Comparison of ENCODE assay signal across 1 cellular context in the genomic region with DNA sequence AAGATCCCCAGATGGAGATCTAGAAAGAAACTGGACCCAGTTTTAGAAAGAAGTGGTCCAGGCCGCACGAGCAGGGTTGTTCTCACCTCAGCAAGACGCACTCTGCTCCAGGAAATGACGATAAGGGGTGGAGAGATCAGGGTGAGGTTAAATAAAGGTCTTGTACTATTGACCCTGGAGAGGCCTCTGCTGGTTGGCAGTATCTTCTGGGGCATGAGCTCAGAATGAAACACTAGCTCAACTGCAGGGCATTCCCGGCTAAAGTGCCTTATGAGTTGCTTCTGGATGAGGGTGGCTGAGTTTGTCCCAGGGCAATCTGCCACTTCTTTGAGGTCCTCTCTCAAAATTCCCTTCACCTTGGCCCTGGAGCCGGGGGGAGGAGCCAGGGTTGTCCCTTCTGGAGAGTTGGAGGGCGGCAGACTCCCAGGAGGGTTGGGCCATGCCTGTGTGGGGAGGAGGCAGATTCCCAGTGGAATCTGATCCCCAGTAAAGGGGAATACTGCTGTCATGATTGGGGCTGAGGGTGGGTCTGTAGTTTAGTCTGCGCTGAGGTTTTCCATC.
TF ChIP-seq lines count a peak whose summit lies in the region.

No MANE protein-coding gene starts in this region.

TF ChIP-seq in HEK293, 187 proteins besides CTCF, POLR2A, EP300 and RAD21 (continued from another document):
- TF ChIP-seq, protein P1, sequence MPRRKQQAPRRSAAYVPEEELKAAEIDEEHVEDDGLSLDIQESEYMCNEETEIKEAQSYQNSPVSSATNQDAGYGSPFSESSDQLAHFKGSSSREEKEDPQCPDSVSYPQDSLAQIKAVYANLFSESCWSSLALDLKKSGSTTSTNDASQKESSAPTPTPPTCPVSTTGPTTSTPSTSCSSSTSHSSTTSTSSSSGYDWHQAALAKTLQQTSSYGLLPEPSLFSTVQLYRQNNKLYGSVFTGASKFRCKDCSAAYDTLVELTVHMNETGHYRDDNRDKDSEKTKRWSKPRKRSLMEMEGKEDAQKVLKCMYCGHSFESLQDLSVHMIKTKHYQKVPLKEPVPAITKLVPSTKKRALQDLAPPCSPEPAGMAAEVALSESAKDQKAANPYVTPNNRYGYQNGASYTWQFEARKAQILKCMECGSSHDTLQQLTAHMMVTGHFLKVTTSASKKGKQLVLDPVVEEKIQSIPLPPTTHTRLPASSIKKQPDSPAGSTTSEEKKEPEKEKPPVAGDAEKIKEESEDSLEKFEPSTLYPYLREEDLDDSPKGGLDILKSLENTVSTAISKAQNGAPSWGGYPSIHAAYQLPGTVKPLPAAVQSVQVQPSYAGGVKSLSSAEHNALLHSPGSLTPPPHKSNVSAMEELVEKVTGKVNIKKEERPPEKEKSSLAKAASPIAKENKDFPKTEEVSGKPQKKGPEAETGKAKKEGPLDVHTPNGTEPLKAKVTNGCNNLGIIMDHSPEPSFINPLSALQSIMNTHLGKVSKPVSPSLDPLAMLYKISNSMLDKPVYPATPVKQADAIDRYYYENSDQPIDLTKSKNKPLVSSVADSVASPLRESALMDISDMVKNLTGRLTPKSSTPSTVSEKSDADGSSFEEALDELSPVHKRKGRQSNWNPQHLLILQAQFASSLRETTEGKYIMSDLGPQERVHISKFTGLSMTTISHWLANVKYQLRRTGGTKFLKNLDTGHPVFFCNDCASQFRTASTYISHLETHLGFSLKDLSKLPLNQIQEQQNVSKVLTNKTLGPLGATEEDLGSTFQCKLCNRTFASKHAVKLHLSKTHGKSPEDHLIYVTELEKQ (tag by site-specific recombination; IDR thresholded peaks at IDR 0.05; ENCODE audit: borderline replicate concordance) = no peak
- no peak for TF ChIP-seq KLF10 (tag by site-specific recombination; IDR thresholded peaks at IDR 0.05)
- TF ChIP-seq ZNF391 (tag by site-specific recombination; IDR thresholded peaks at IDR 0.05; ENCODE audit: borderline replicate concordance, low read depth) = no peak
- no peak for TF ChIP-seq ZNF600 (tag by site-specific recombination; IDR thresholded peaks at IDR 0.05)
- no peak for TF ChIP-seq ZFP3 (tag by site-specific recombination; IDR thresholded peaks at IDR 0.05; ENCODE audit: low read depth)
- TF ChIP-seq ZNF626 (tag by site-specific recombination; IDR thresholded peaks at IDR 0.05) = no peak
- TF ChIP-seq ZNF549 (tag by site-specific recombination; IDR thresholded peaks at IDR 0.05) = no peak
- TF ChIP-seq ZNF214 (tag by site-specific recombination; IDR thresholded peaks at IDR 0.05; ENCODE audit: borderline replicate concordance) = no peak
- TF ChIP-seq KLF1 (tag by site-specific recombination; IDR thresholded peaks at IDR 0.05) = peak; percentile 97
- TF ChIP-seq, protein P2, sequence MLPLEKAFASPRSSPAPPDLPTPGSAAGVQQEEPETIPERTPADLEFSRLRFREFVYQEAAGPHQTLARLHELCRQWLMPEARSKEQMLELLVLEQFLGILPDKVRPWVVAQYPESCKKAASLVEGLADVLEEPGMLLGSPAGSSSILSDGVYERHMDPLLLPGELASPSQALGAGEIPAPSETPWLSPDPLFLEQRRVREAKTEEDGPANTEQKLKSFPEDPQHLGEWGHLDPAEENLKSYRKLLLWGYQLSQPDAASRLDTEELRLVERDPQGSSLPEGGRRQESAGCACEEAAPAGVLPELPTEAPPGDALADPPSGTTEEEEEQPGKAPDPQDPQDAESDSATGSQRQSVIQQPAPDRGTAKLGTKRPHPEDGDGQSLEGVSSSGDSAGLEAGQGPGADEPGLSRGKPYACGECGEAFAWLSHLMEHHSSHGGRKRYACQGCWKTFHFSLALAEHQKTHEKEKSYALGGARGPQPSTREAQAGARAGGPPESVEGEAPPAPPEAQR (tag by site-specific recombination; IDR thresholded peaks at IDR 0.05) = no peak
- TF ChIP-seq, protein P3, sequence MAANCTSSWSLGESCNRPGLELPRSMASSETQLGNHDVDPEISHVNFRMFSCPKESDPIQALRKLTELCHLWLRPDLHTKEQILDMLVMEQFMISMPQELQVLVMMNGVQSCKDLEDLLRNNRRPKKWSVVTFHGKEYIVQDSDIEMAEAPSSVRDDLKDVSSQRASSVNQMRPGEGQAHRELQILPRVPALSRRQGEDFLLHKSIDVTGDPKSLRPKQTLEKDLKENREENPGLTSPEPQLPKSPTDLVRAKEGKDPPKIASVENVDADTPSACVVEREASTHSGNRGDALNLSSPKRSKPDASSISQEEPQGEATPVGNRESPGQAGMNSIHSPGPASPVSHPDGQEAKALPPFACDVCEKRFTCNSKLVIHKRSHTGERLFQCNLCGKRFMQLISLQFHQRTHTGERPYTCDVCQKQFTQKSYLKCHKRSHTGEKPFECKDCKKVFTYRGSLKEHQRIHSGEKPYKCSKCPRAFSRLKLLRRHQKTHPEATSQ (tag by site-specific recombination; IDR thresholded peaks at IDR 0.05) = no peak
- TF ChIP-seq SCRT2 (tag by site-specific recombination; IDR thresholded peaks at IDR 0.05) = no peak
